In genomic region chr5:151881626-151882225, GRCh38 we compare ENCODE assay signal across 2 cellular contexts.
A peak's percentile ranks its signal among the peaks of the same experiment; 100 is the strongest.
TF ChIP-seq lines count a peak whose summit lies in the region.

No MANE protein-coding gene starts in this region.

TF ChIP-seq in HepG2, 621 proteins besides CTCF, POLR2A, EP300 and RAD21 (continued from another document and continues in another):
- TF ChIP-seq PAXIP1 (CRISPR knock-in tag; conservative IDR thresholded peaks at IDR 0.05) (peak; percentile 34; the same call in 1 of the 2 replicates), ZNF619 (CRISPR knock-in tag; IDR thresholded peaks at IDR 0.05) (no peak), ZNF552 (CRISPR knock-in tag; IDR thresholded peaks at IDR 0.05; ENCODE audit: borderline replicate concordance) (no peak), HNF4A (CRISPR knock-in tag; IDR thresholded peaks at IDR 0.05) (peak; percentile 39), ZNF646 (CRISPR knock-in tag; IDR thresholded peaks at IDR 0.05) (peak; percentile 55; the same call in 1 of the 2 replicates), BHLHE40 (IDR thresholded peaks at IDR 0.05; ENCODE audit: low read length) (no peak), ZNF383 (CRISPR knock-in tag; IDR thresholded peaks at IDR 0.05; ENCODE audit: borderline replicate concordance) (no peak), ZNF354B (CRISPR knock-in tag; IDR thresholded peaks at IDR 0.05) (no peak), ZNF512 (CRISPR knock-in tag; IDR thresholded peaks at IDR 0.05) (no peak), ZBTB26 (CRISPR knock-in tag; IDR thresholded peaks at IDR 0.05; ENCODE audit: borderline replicate concordance) (peak; percentile 86; the same call in 1 of the 2 replicates), ZNF350 (CRISPR knock-in tag; IDR thresholded peaks at IDR 0.05; ENCODE audit: borderline replicate concordance, low read depth) (no peak), MIXL1 (CRISPR knock-in tag; IDR thresholded peaks at IDR 0.05) (0 out of 2 replicates have a peak, but pooled peaks have one; percentile 22)

TF ChIP-seq in WTC11, 78 proteins besides CTCF, POLR2A, EP300 and RAD21 (continued from another document):
- no peak for TF ChIP-seq OVOL2 (CRISPR knock-in tag; IDR thresholded peaks at IDR 0.05; ENCODE audit: borderline replicate concordance)
- TF ChIP-seq AR (CRISPR knock-in tag; IDR thresholded peaks at IDR 0.05): no peak
- no peak for TF ChIP-seq GTF2I (CRISPR knock-in tag; conservative IDR thresholded peaks at IDR 0.05)
- TF ChIP-seq ZMAT4 (CRISPR knock-in tag; IDR thresholded peaks at IDR 0.05): no peak
- TF ChIP-seq ATF3 (CRISPR knock-in tag; conservative IDR thresholded peaks at IDR 0.05): no peak
- no peak for TF ChIP-seq RELA (CRISPR knock-in tag; IDR thresholded peaks at IDR 0.05; ENCODE audit: borderline replicate concordance)
- TF ChIP-seq TP53 (CRISPR knock-in tag; IDR thresholded peaks at IDR 0.05): no peak
- no peak for TF ChIP-seq SOX15 (CRISPR knock-in tag; IDR thresholded peaks at IDR 0.05)
- TF ChIP-seq MAX (CRISPR knock-in tag; IDR thresholded peaks at IDR 0.05): no peak
- TF ChIP-seq ZNF317 (CRISPR knock-in tag; IDR thresholded peaks at IDR 0.05; ENCODE audit: borderline replicate concordance, low read depth): no peak
- no peak for TF ChIP-seq JUN (CRISPR knock-in tag; IDR thresholded peaks at IDR 0.05)
- no peak for TF ChIP-seq AFF4 (CRISPR knock-in tag; IDR thresholded peaks at IDR 0.05; ENCODE audit: borderline replicate concordance)
- no peak for TF ChIP-seq CBFB (CRISPR knock-in tag; IDR thresholded peaks at IDR 0.05; ENCODE audit: low read depth)
- no peak for TF ChIP-seq JAZF1 (CRISPR knock-in tag; IDR thresholded peaks at IDR 0.05)
- no peak for TF ChIP-seq NFE2L1 (CRISPR knock-in tag; IDR thresholded peaks at IDR 0.05)
